In the genomic region with DNA sequence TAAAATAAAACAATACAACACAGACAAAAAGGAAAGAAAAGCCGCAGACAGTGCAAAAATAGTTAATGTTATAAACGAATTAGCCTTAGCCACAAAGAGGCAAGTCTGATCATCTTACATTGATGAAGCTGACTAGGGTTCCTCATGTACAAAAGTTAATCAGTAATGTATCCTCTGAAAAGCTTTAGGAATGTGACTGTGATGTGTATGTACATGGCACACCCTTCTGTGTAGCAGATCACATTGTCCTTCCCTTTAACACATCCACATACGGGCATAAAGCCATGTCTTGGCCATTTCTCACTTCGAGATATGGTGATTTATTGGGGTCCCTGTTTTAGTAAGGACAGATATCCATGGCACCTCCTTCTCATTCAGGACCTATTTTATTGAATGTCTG, we compare ENCODE assay signal across 18 cellular contexts.
DNase-seq lines count a peak whose midpoint lies in the region; TF ChIP-seq lines count a peak whose summit lies in the region.
"Had no signal": no experiment of that assay in that cellular context is flagged by ENCODE, and none has a peak within 500 bp of the region (broad histone marks: within the 10 kb centered on the region; RNA-seq: fewer than 3 reads in every experiment).

No MANE protein-coding gene starts in this region.

- H3K4me1 ChIP-seq in BLaER1 (peaks cover 44% of the 10 kb centered on the region), SK-N-SH (ENCODE audit: control insufficient read depth in 1 of 2, insufficient read depth in 2 of 2, low read depth in 1 of 2, low read length in 1 of 2) (no peaks in the 10 kb centered on the region; a peak in 1 of 4 replicates)

- 74% methylated on average over 4 of the region's 4 CpGs for WGBS in SK-N-SH (ENCODE audit: low lambda C conversion rate)

- H3K27ac ChIP-seq in BLaER1 (no peak overlapping the region), SK-N-SH (ENCODE audit: low read depth in 2 of 2, low read length in 1 of 2) (no peak overlapping the region)

- DNase-seq in LoVo (ENCODE audit: low spot score) = peak; percentile 1
- DNase-seq in kidney tubule cell (ENCODE audit: low spot score) = peak; percentile 11
- peak; percentile 25 for DNase-seq in mucosa of gallbladder (ENCODE audit: low spot score)
- no peak for DNase-seq in activated naive CD4-positive, alpha-beta T cell (lab: John Stamatoyannopoulos, UW)
- DNase-seq in NCI-H69 (lab: John Stamatoyannopoulos, UW) = no peak
- DNase-seq in NCI-H187 treated with DMSO at 0.1 percent for 48 hours (lab: John Stamatoyannopoulos, UW) = no peak
- DNase-seq in SK-N-SH = no peak
- DNase-seq: 8988T; C1 segment of cervical spinal cord; CD4-positive, CD25-positive, alpha-beta regulatory T cell; CD8-positive, alpha-beta memory T cell; COR-L47; DMS 273 treated with DMSO at 0.1 percent for 48 hours; DMS79; GDM1; GOT3; H7 had no signal

- H3K36me3 ChIP-seq in BLaER1 (no peaks in the 10 kb centered on the region), SK-N-SH (replicated peaks in 1 of 2; ENCODE audit: control insufficient read depth in 1 of 2, insufficient read depth in 2 of 2, low read length in 1 of 2) (no peaks in the 10 kb centered on the region)

- POLR2A ChIA-PET in SK-N-SH (lab: Yijun Ruan, JAX) = no interaction called here

- no peak for TF ChIP-seq CTCF in SK-N-SH (IDR thresholded peaks at IDR 0.05)

- H3K9ac ChIP-seq in BLaER1 (no peak overlapping the region), SK-N-SH (no peak overlapping the region)

- H3K4me3 ChIP-seq in BLaER1 (no peak overlapping the region), SK-N-SH (ENCODE audit: low read depth in 2 of 2, low read length in 1 of 2) (no peak overlapping the region)

- H2AFZ ChIP-seq in SK-N-SH (ENCODE audit: low read depth) = no peak overlapping the region

- CTCF ChIA-PET in SK-N-SH (lab: Yijun Ruan, JAX) = no interaction called here

- H3K27me3 ChIP-seq in BLaER1 (no peaks in the 10 kb centered on the region), SK-N-SH (ENCODE audit: insufficient read depth) (no peaks in the 10 kb centered on the region)

- H3K9me2 ChIP-seq in SK-N-SH = no peaks in the 10 kb centered on the region

- no peaks in the 10 kb centered on the region for H3K79me2 ChIP-seq in SK-N-SH (ENCODE audit: insufficient read depth)

- TF ChIP-seq RAD21 in SK-N-SH (IDR thresholded peaks at IDR 0.05; ENCODE audit: low read length) = no peak

- TF ChIP-seq EP300 in SK-N-SH (IDR thresholded peaks at IDR 0.05; ENCODE audit: borderline replicate concordance in 1 of 2, low read depth in 1 of 2, low read length in 1 of 2) = no peak

- H3K9me3 ChIP-seq in BLaER1 = no peaks in the 10 kb centered on the region
- no peaks in the 10 kb centered on the region for H3K9me3 ChIP-seq in SK-N-SH

- H3K4me2 ChIP-seq in BLaER1 (0 out of 2 replicates have a peak overlapping the region, but pooled peaks have one; percentile 9), SK-N-SH (no peak overlapping the region)

- H3F3A ChIP-seq in SK-N-SH (replicated peaks; ENCODE audit: insufficient read depth) = no peaks in the 10 kb centered on the region

- no peaks in the 10 kb centered on the region for H4K20me1 ChIP-seq in BLaER1
- H4K20me1 ChIP-seq in SK-N-SH (ENCODE audit: insufficient read depth) = no peaks in the 10 kb centered on the region

TF ChIP-seq in SK-N-SH, 30 proteins besides CTCF, POLR2A, EP300 and RAD21:
- TF ChIP-seq, protein P1, sequence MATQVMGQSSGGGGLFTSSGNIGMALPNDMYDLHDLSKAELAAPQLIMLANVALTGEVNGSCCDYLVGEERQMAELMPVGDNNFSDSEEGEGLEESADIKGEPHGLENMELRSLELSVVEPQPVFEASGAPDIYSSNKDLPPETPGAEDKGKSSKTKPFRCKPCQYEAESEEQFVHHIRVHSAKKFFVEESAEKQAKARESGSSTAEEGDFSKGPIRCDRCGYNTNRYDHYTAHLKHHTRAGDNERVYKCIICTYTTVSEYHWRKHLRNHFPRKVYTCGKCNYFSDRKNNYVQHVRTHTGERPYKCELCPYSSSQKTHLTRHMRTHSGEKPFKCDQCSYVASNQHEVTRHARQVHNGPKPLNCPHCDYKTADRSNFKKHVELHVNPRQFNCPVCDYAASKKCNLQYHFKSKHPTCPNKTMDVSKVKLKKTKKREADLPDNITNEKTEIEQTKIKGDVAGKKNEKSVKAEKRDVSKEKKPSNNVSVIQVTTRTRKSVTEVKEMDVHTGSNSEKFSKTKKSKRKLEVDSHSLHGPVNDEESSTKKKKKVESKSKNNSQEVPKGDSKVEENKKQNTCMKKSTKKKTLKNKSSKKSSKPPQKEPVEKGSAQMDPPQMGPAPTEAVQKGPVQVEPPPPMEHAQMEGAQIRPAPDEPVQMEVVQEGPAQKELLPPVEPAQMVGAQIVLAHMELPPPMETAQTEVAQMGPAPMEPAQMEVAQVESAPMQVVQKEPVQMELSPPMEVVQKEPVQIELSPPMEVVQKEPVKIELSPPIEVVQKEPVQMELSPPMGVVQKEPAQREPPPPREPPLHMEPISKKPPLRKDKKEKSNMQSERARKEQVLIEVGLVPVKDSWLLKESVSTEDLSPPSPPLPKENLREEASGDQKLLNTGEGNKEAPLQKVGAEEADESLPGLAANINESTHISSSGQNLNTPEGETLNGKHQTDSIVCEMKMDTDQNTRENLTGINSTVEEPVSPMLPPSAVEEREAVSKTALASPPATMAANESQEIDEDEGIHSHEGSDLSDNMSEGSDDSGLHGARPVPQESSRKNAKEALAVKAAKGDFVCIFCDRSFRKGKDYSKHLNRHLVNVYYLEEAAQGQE (IDR thresholded peaks at IDR 0.05; ENCODE audit: low read depth, low read length) = no peak
- TF ChIP-seq, protein P2, sequence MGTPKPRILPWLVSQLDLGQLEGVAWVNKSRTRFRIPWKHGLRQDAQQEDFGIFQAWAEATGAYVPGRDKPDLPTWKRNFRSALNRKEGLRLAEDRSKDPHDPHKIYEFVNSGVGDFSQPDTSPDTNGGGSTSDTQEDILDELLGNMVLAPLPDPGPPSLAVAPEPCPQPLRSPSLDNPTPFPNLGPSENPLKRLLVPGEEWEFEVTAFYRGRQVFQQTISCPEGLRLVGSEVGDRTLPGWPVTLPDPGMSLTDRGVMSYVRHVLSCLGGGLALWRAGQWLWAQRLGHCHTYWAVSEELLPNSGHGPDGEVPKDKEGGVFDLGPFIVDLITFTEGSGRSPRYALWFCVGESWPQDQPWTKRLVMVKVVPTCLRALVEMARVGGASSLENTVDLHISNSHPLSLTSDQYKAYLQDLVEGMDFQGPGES (IDR thresholded peaks at IDR 0.05; ENCODE audit: low read depth, low read length) = no peak
- TF ChIP-seq FOXJ3 (CRISPR knock-in tag; IDR thresholded peaks at IDR 0.05) = no peak

Comparison
In these comparisons a context has a peak if more than half of its experiments do, and no peak if none do; other contexts are left out.
1. DNase-seq: peak in LoVo (single experiment), kidney tubule cell (single experiment) and mucosa of gallbladder (single experiment); none in activated naive CD4-positive, alpha-beta T cell (0 of 4), NCI-H69 (single experiment), NCI-H187 treated with DMSO at 0.1 percent for 48 hours (single experiment) and SK-N-SH (single experiment).